Comparison of ENCODE assay signal across 8 cellular contexts in the genomic region with DNA sequence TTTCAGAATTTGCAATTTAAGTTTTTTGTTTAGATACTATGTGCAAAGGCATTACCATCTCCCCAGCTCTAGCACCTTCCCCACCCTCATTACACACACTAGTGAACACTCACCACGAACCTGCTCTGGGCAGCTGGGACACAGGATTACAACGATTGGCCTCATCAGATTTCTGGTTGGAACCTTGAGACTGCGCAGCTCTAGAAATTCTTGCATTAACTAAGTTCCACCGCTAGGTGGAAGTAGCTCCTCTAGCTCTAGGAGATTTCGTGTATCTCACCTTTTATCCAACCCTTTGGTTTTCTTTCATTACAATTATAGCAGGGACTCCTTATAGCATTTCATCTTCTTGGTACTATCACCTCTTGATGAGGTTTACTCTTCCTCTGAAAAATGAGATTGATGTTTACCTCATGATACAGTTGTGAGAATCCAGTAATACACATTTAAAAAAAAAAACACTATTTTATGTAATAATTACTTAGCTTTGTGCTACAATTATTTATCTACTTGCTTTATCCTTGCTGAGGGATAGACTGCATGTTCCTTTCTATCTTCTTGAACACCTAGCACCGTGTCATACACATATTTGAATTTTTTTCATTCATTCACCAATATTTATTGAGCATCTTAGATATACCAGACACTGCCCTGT. TPM values are rescaled to one million over a fixed set of nuclear protein-coding genes. Genes with fewer than 3 reads are reported as not detected.
DNase-seq lines count a peak whose midpoint lies in the region; ATAC-seq and TF ChIP-seq lines count a peak whose summit lies in the region.

No MANE protein-coding gene starts in this region.

- H3K27ac ChIP-seq in GM23248 (no peak overlapping the region), mammary epithelial cell (ENCODE audit: insufficient read depth, low read depth, low read length) (no peak overlapping the region)

- H3K9me3 ChIP-seq in GM23248 (ENCODE audit: low read depth) (no peaks in the 10 kb centered on the region), NT2/D1 (ENCODE audit: insufficient read depth, low read length) (no peaks in the 10 kb centered on the region), mammary epithelial cell (replicated peaks; ENCODE audit: insufficient read depth, low read length) (no peaks in the 10 kb centered on the region)

- DNase-seq in Right ventricle myocardium inferior (ENCODE audit: missing footprints): no peak
- no peak for DNase-seq in cardiac septum (ENCODE audit: low spot score)
- DNase-seq in GM23248: peak; percentile 71
- peak; percentile 37 for DNase-seq in HuH-7.5 (ENCODE audit: low spot score)
- peak; percentile 55 for DNase-seq in NT2/D1 (ENCODE audit: low read depth, low spot score)
- DNase-seq in mammary epithelial cell: peak; percentile 54
- DNase-seq in kidney glomerular epithelial cell (lab: John Stamatoyannopoulos, UW): peak; percentile 60
- no peak for DNase-seq in type B pancreatic cell (ENCODE audit: extremely low spot score, unreplicated experiment)

- H2AFZ ChIP-seq in GM23248: no peak overlapping the region
- H2AFZ ChIP-seq in mammary epithelial cell (ENCODE audit: low read depth, low read length): peak overlapping the region; percentile 11

- H4K20me1 ChIP-seq in GM23248 (ENCODE audit: insufficient read depth) (no peaks in the 10 kb centered on the region), mammary epithelial cell (ENCODE audit: insufficient read depth, low read length) (no peaks in the 10 kb centered on the region)

- H3K4me3 Mint-ChIP-seq in type B pancreatic cell: no peak overlapping the region

- no peaks in the 10 kb centered on the region for H3K36me3 Mint-ChIP-seq in type B pancreatic cell

- 0 out of 2 replicates have a peak, but pooled peaks cover 3% of the 10 kb centered on the region for H3K36me3 ChIP-seq in GM23248 (ENCODE audit: low read depth)
- H3K36me3 ChIP-seq in NT2/D1 (ENCODE audit: insufficient read depth, insufficient read length, low read length): no peaks in the 10 kb centered on the region
- H3K36me3 ChIP-seq in mammary epithelial cell (ENCODE audit: insufficient read depth, low read length): no peaks in the 10 kb centered on the region

- TF ChIP-seq CTCF in mammary epithelial cell (conservative IDR thresholded peaks at IDR 0.05 in 1 of 2, IDR thresholded peaks at IDR 0.05 in 1 of 2; ENCODE audit: extremely low read depth in 1 of 2, insufficient read depth in 1 of 2, low read depth in 1 of 2, low read length in 2 of 2) (peak; percentile 78 to 80), type B pancreatic cell (conservative IDR thresholded peaks at IDR 0.05) (peak; percentile 82)

- peaks cover 4% of the 10 kb centered on the region for H3K4me1 Mint-ChIP-seq in type B pancreatic cell (ENCODE audit: unreplicated experiment)

- H3K27me3 ChIP-seq in GM23248 (replicated peaks; ENCODE audit: insufficient read depth) (no peaks in the 10 kb centered on the region), NT2/D1 (ENCODE audit: insufficient read depth, insufficient read length) (no peaks in the 10 kb centered on the region), mammary epithelial cell (ENCODE audit: insufficient read depth, low read length) (no peaks in the 10 kb centered on the region)

- 12 to 13% methylated on average over 6 of the region's 6 CpGs for WGBS in GM23248 (ENCODE audit: low coverage in 1 of 2, low lambda C conversion rate in 2 of 2, missing lambda C conversion rate in 2 of 2), 2 experiments
- 3% methylated on average over 6 of the region's 6 CpGs for WGBS in mammary epithelial cell (ENCODE audit: low coverage, missing lambda C conversion rate)

- H3K27ac Mint-ChIP-seq in type B pancreatic cell: no peak overlapping the region

- no peaks in the 10 kb centered on the region for H3K79me2 ChIP-seq in GM23248 (ENCODE audit: insufficient read depth)
- no peaks in the 10 kb centered on the region for H3K79me2 ChIP-seq in mammary epithelial cell (ENCODE audit: insufficient read depth, low read length)

- H3K4me3 ChIP-seq in GM23248 (no peak overlapping the region), NT2/D1 (ENCODE audit: insufficient read length, low read depth) (no peak overlapping the region), mammary epithelial cell (replicated peaks in 1 of 3; ENCODE audit: insufficient read depth in 1 of 3, low read depth in 2 of 3, low read length in 3 of 3) (no peak overlapping the region)

- ATAC-seq in Right ventricle myocardium inferior: peak; percentile 59

- no peak overlapping the region for H3K4me2 ChIP-seq in GM23248 (ENCODE audit: unreplicated experiment)
- H3K4me2 ChIP-seq in mammary epithelial cell (ENCODE audit: insufficient read depth, low read depth, low read length): no peak overlapping the region

- peaks cover 7% of the 10 kb centered on the region for H3K27me3 Mint-ChIP-seq in type B pancreatic cell

- no TSS peak for BruUV-seq in mammary epithelial cell (replicated peaks; lab: Mats Ljungman, UMichigan)

- peaks cover 8% of the 10 kb centered on the region; the same call in 1 of the 2 replicates for H3F3A ChIP-seq in GM23248 (ENCODE audit: insufficient read depth)

- no peak overlapping the region for H3K9ac ChIP-seq in GM23248
- H3K9ac ChIP-seq in NT2/D1 (ENCODE audit: insufficient read length, low read depth): no peak overlapping the region
- no peak overlapping the region for H3K9ac ChIP-seq in mammary epithelial cell (ENCODE audit: insufficient read depth, low read length)

- no peaks in the 10 kb centered on the region for H3K9me3 Mint-ChIP-seq in type B pancreatic cell

- dilution Hi-C loops in mammary epithelial cell (cut with HindIII; ENCODE audit: low sequenced_read_pairs): no loop called here

- CTCF ChIA-PET in mammary epithelial cell (lab: Charles Lee; ENCODE audit: low non-redundant PET): interaction anchor here (0.6 to 2.0 kb wide), 4 partner anchors 17 to 137 kb away, joined by 4 to 49 read pairs (median 8); no protein-coding TSS in a partner anchor

- H3K4me1 ChIP-seq in GM23248 (ENCODE audit: insufficient read depth): 0 out of 2 replicates have a peak, but pooled peaks cover 2% of the 10 kb centered on the region
- H3K4me1 ChIP-seq in NT2/D1 (ENCODE audit: insufficient read depth, insufficient read length): no peaks in the 10 kb centered on the region
- peaks cover 3% of the 10 kb centered on the region for H3K4me1 ChIP-seq in mammary epithelial cell (ENCODE audit: insufficient read depth, low read length)

- no peaks in the 10 kb centered on the region for H3K9me2 ChIP-seq in GM23248 (ENCODE audit: insufficient read depth)

- intact Hi-C loops in Right ventricle myocardium inferior (cut with DNase I): loop anchor here (1.0 kb wide), 1 partner anchor 138 kb away; no protein-coding TSS in a partner anchor
- intact Hi-C loops in cardiac septum (cut with DNase I): loop anchor here (2.0 kb wide), 2 partner anchors 127 to 137 kb away; no protein-coding TSS in a partner anchor
- intact Hi-C loops in mammary epithelial cell (cut with micrococcal nuclease): loop anchor here (1.0 kb wide), 2 partner anchors 138 to 388 kb away; no protein-coding TSS in a partner anchor

- in situ Hi-C loops in GM23248 (cut with MboI) (no loop called here), mammary epithelial cell (cut with MboI; ENCODE audit: low sequenced_read_pairs in 2 of 2) (no loop called here)

RNA-seq across cellular contexts. Expression of a gene that starts 28.7 kb away (rescaled TPM):
- 19.7 TPM for total RNA-seq in Right ventricle myocardium inferior
- 27.3 TPM for total RNA-seq in cardiac septum
- total RNA-seq in GM23248 (2014; rRNA removed; shearing (Covaris generic)): 306 and 330 TPM in 2 replicates
- polyA plus RNA-seq in GM23248 (2016; fragmentation: Nextera tagmentation; extraction: Ambion mirVana): 288 and 300 TPM in 2 replicates
- total RNA-seq in mammary epithelial cell: 100 to 1,000 TPM in 1 of 2 donors, 10 to 100 TPM in 1; 42.1 to 112 TPM
- 19.6 TPM for polyA plus RNA-seq in mammary epithelial cell
- 38.8 TPM for polyA minus RNA-seq in mammary epithelial cell
- 24.7 and 35.0 TPM in 2 replicates for total RNA-seq in type B pancreatic cell (ENCODE audit: low replicate concordance)

Comparison
In these comparisons a context has a peak if more than half of its experiments do, and no peak if none do; other contexts are left out.
1. DNase-seq: peak in GM23248 (single experiment), HuH-7.5 (single experiment), NT2/D1 (single experiment), mammary epithelial cell (single experiment) and kidney glomerular epithelial cell (single experiment); none in Right ventricle myocardium inferior (single experiment), cardiac septum (single experiment) and type B pancreatic cell (single experiment).